In genomic region chr18:12686100-12686499, GRCh38 we compare ENCODE assay signal across 13 cellular contexts. TPM values are rescaled to one million over a fixed set of nuclear protein-coding genes. Genes with fewer than 3 reads are reported as not detected.
DNase-seq lines count a peak whose midpoint lies in the region; ATAC-seq, FAIRE-seq and TF ChIP-seq lines count a peak whose summit lies in the region.
"Had no signal": no experiment of that assay in that cellular context is flagged by ENCODE, and none has a peak within 500 bp of the region (broad histone marks: within the 10 kb centered on the region; RNA-seq: fewer than 3 reads in every experiment).

No MANE protein-coding gene starts in this region.

- H3K36me3 Mint-ChIP-seq in CD4-positive, alpha-beta memory T cell = peaks cover 0 to 8% of the 10 kb centered on the region in 2 donors
- H3K36me3 Mint-ChIP-seq: T-cell had no signal

- H3K4me3 Mint-ChIP-seq in CD4-positive, alpha-beta memory T cell = no peak overlapping the region
- H3K4me3 Mint-ChIP-seq: T-cell had no signal

- no peak for TF ChIP-seq POLR2A in endothelial cell of umbilical vein (IDR thresholded peaks at IDR 0.05; ENCODE audit: low read depth, low read length)

- no peak for ATAC-seq in HG03045 (IDR thresholded peaks at IDR 0.05; ENCODE audit: unreplicated experiment)
- ATAC-seq in HG03442 (IDR thresholded peaks at IDR 0.05; ENCODE audit: unreplicated experiment) = no peak
- ATAC-seq in HG02938 (IDR thresholded peaks at IDR 0.05; ENCODE audit: unreplicated experiment) = no peak
- ATAC-seq: T-cell had no signal

- H3K36me3 ChIP-seq in A673 (ENCODE audit: insufficient read depth, low read length, poor library complexity, severe bottlenecking) (no peaks in the 10 kb centered on the region), endothelial cell of umbilical vein (ENCODE audit: control insufficient read depth in 2 of 2, extremely low read depth in 1 of 2, insufficient read depth in 2 of 2, low read length in 2 of 2) (peaks cover 0 to 3% of the 10 kb centered on the region in 2 experiments)
- H3K36me3 ChIP-seq in CD4-positive, alpha-beta memory T cell (ENCODE audit: insufficient read depth, low read length) = no peaks in the 10 kb centered on the region

- no peak overlapping the region for H3K9ac ChIP-seq in endothelial cell of umbilical vein (replicated peaks; ENCODE audit: extremely low read depth, insufficient read depth, low read length)

- DNase-seq in A673 (ENCODE audit: low spot score) (peak; percentile 49), NCI-H82 treated with DMSO at 0.1 percent for 48 hours (lab: John Stamatoyannopoulos, UW; ENCODE audit: unreplicated experiment) (peak; percentile 21), endothelial cell of umbilical vein (ENCODE audit: low read depth, low spot score) (peak; percentile 38)
- DNase-seq in CD4-positive, alpha-beta memory T cell = no peak
- DNase-seq: DMS79 treated with DMSO at 0.1 percent for 48 hours, NCI-H1092, right lobe of liver, T-cell had no signal

- POLR2A ChIA-PET in A673 (lab: Charles Lee; ENCODE audit: low non-redundant PET) (no interaction called here), endothelial cell of umbilical vein (lab: Charles Lee) (no interaction called here)
- POLR2A ChIA-PET in CD4-positive, alpha-beta memory T cell (lab: Charles Lee; ENCODE audit: partially characterized antibody) = no interaction called here

- H3K9me3 ChIP-seq in A673 (ENCODE audit: low read depth, low read length, poor library complexity, severe bottlenecking) = no peaks in the 10 kb centered on the region
- H3K9me3 ChIP-seq in endothelial cell of umbilical vein (replicated peaks; ENCODE audit: control insufficient read depth, insufficient read depth, low read length) = no peaks in the 10 kb centered on the region
- H3K9me3 ChIP-seq in CD4-positive, alpha-beta memory T cell (ENCODE audit: control insufficient read depth in 1 of 2, low read length in 2 of 2) = no peaks in the 10 kb centered on the region
- H3K9me3 ChIP-seq: right lobe of liver had no signal

- H3K27ac ChIP-seq in A673 (ENCODE audit: low read depth, low read length, poor library complexity, severe bottlenecking) (no peak overlapping the region), endothelial cell of umbilical vein (ENCODE audit: insufficient read depth, low read depth, low read length) (no peak overlapping the region)
- H3K27ac ChIP-seq in CD4-positive, alpha-beta memory T cell (ENCODE audit: low read depth, low read length) = no peak overlapping the region
- H3K27ac ChIP-seq: right lobe of liver had no signal

- H3K79me2 ChIP-seq in endothelial cell of umbilical vein (ENCODE audit: control insufficient read depth, insufficient read depth, low read length) = no peaks in the 10 kb centered on the region

- no peaks in the 10 kb centered on the region for H3K9me1 ChIP-seq in endothelial cell of umbilical vein (replicated peaks; ENCODE audit: control insufficient read depth, extremely low read depth, insufficient read depth, low read length)

- H3K4me1 Mint-ChIP-seq in CD4-positive, alpha-beta memory T cell = peaks cover 0 to 1% (median 0%) of the 10 kb centered on the region in 4 donors
- H3K4me1 Mint-ChIP-seq: T-cell had no signal

- H3K4me3 ChIP-seq in A673 (ENCODE audit: low read depth, low read length, poor library complexity, severe bottlenecking) (no peak overlapping the region), endothelial cell of umbilical vein (replicated peaks in 1 of 3; ENCODE audit: insufficient read depth in 1 of 3, low read depth in 1 of 3, low read length in 3 of 3) (no peak overlapping the region)
- H3K4me3 ChIP-seq in CD4-positive, alpha-beta memory T cell (ENCODE audit: low read length in 2 of 2) = no peak overlapping the region
- H3K4me3 ChIP-seq: lung, right lobe of liver had no signal

- H4K20me1 ChIP-seq in endothelial cell of umbilical vein (replicated peaks; ENCODE audit: control insufficient read depth, extremely low read depth, insufficient read depth, low read length) = no peaks in the 10 kb centered on the region

- FAIRE-seq in endothelial cell of umbilical vein (lab: Jason Lieb, UNC) = no peak

- H3K27me3 Mint-ChIP-seq in CD4-positive, alpha-beta memory T cell = no peaks in the 10 kb centered on the region
- H3K27me3 Mint-ChIP-seq: T-cell had no signal

- H3K27ac Mint-ChIP-seq in CD4-positive, alpha-beta memory T cell = no peak overlapping the region
- H3K27ac Mint-ChIP-seq: T-cell had no signal

- no peaks in the 10 kb centered on the region for H3K27me3 ChIP-seq in A673 (replicated peaks; ENCODE audit: insufficient read depth, low read depth, low read length, poor library complexity)
- H3K27me3 ChIP-seq in endothelial cell of umbilical vein (ENCODE audit: control insufficient read depth in 2 of 2, insufficient read depth in 2 of 2, low read length in 2 of 2) = no peaks in the 10 kb centered on the region
- no peaks in the 10 kb centered on the region for H3K27me3 ChIP-seq in CD4-positive, alpha-beta memory T cell (ENCODE audit: insufficient read depth, low read length)
- H3K27me3 ChIP-seq: right lobe of liver had no signal

- CTCF ChIA-PET in A673 (lab: Charles Lee) = no interaction called here
- CTCF ChIA-PET in endothelial cell of umbilical vein (lab: Charles Lee) = interaction anchor here (0.9 to 1.2 kb wide), 4 partner anchors 10 to 474 kb away, joined by 3 to 4 read pairs (median 3); partner anchors contain the start of genes CEP76 and PSMG2
- CTCF ChIA-PET in CD4-positive, alpha-beta memory T cell (lab: Charles Lee; ENCODE audit: partially characterized antibody) = interaction anchor here (0.5 to 0.7 kb wide), 2 partner anchors 19 to 294 kb away, joined by 3 read pairs; no protein-coding TSS in a partner anchor

- dilution Hi-C loops in endothelial cell of umbilical vein (cut with MboI; ENCODE audit: extremely low pct_ligation_motif_present, low sequenced_read_pairs) = no loop called here

- no peaks in the 10 kb centered on the region for H3K9me3 Mint-ChIP-seq in CD4-positive, alpha-beta memory T cell
- H3K9me3 Mint-ChIP-seq: T-cell had no signal

- no TSS peak for BruUV-seq in A673 (replicated peaks; lab: Mats Ljungman, UMichigan)
- no TSS peak for BruUV-seq in endothelial cell of umbilical vein (replicated peaks; lab: Mats Ljungman, UMichigan)

- intact Hi-C loops in A673 (cut with micrococcal nuclease; ENCODE audit: unreplicated experiment) = no loop called here
- intact Hi-C loops in endothelial cell of umbilical vein (cut with micrococcal nuclease) = no loop called here
- intact Hi-C loops in CD4-positive, alpha-beta memory T cell (cut with micrococcal nuclease) = no loop called here

- TF ChIP-seq CTCF in A673 (conservative IDR thresholded peaks at IDR 0.05; ENCODE audit: low read depth, low read length) (peak; percentile 39), GM12873 (IDR thresholded peaks at IDR 0.05; ENCODE audit: insufficient read depth, low read depth, low read length, missing control alignments) (peak; percentile 4), endothelial cell of umbilical vein (IDR thresholded peaks at IDR 0.05; ENCODE audit: extremely low read depth in 1 of 2, insufficient read depth in 1 of 2, low read depth in 1 of 2, low read length in 2 of 2) (no peak)

- H3K4me2 ChIP-seq in endothelial cell of umbilical vein (ENCODE audit: insufficient read depth, low read length) = no peak overlapping the region

- H2AFZ ChIP-seq in endothelial cell of umbilical vein (ENCODE audit: low read depth, low read length) = no peak overlapping the region

- H3K4me1 ChIP-seq in A673 (ENCODE audit: insufficient read depth, low read length, poor library complexity, severe bottlenecking) (no peaks in the 10 kb centered on the region), endothelial cell of umbilical vein (ENCODE audit: control insufficient read depth, extremely low read depth, insufficient read depth, low read length) (peaks cover 3% of the 10 kb centered on the region)
- no peaks in the 10 kb centered on the region for H3K4me1 ChIP-seq in CD4-positive, alpha-beta memory T cell (ENCODE audit: insufficient read depth, low read length)
- H3K4me1 ChIP-seq: right lobe of liver had no signal

RNA-seq across cellular contexts. Expression of gene CEP76, which starts 16.4 kb away (rescaled TPM):
- total RNA-seq in A673 (2021) (20.5 and 22.3 TPM in 2 replicates), endothelial cell of umbilical vein (8.6 and 8.8 TPM in 2 replicates)
- polyA plus RNA-seq in endothelial cell of umbilical vein = 4.7 and 5.8 TPM in 2 replicates
- 7.8 and 8.5 TPM in 2 replicates for polyA plus RNA-seq in endothelial cell of umbilical vein (2011; cell fraction: cytosol; rRNA removed)
- 13.1 TPM in 2 replicates for polyA plus RNA-seq in endothelial cell of umbilical vein (2011; cell fraction: nucleus; rRNA removed)
- 4.7 and 6.9 TPM in 2 replicates for polyA plus RNA-seq in endothelial cell of umbilical vein (2012)
- 7.5 and 15.1 TPM in 2 replicates for polyA minus RNA-seq in endothelial cell of umbilical vein
- polyA minus RNA-seq in endothelial cell of umbilical vein (2011; cell fraction: cytosol; rRNA and poly(A)+ RNA removed) = 7.1 TPM
- polyA minus RNA-seq in endothelial cell of umbilical vein (2011; cell fraction: nucleus; rRNA and poly(A)+ RNA removed) = 5.2 and 10.0 TPM in 2 replicates
- total RNA-seq in CD4-positive, alpha-beta memory T cell = 10 to 100 TPM in 1 of 2 experiments, 1 to 10 TPM in 1; 9.9 to 13.1 TPM
- 1 to 10 TPM; 3.6 to 7.8 TPM for polyA plus RNA-seq in CD4-positive, alpha-beta memory T cell

RNA-seq across cellular contexts. Expression of gene PSMG2, which starts 16.7 kb away (rescaled TPM):
- total RNA-seq in A673 (2021) = 74.0 and 74.4 TPM in 2 replicates
- 71.0 and 72.3 TPM in 2 replicates for total RNA-seq in endothelial cell of umbilical vein
- 36.1 and 42.0 TPM in 2 replicates for polyA plus RNA-seq in endothelial cell of umbilical vein
- polyA plus RNA-seq in endothelial cell of umbilical vein (2011; cell fraction: cytosol; rRNA removed) = 50.5 TPM in 2 replicates
- 37.4 and 38.4 TPM in 2 replicates for polyA plus RNA-seq in endothelial cell of umbilical vein (2011; cell fraction: nucleus; rRNA removed)
- 52.5 and 71.1 TPM in 2 replicates for polyA plus RNA-seq in endothelial cell of umbilical vein (2012)
- 46.7 and 61.5 TPM in 2 replicates for polyA minus RNA-seq in endothelial cell of umbilical vein
- polyA minus RNA-seq in endothelial cell of umbilical vein (2011; cell fraction: cytosol; rRNA and poly(A)+ RNA removed) = 58.3 TPM
- polyA minus RNA-seq in endothelial cell of umbilical vein (2011; cell fraction: nucleus; rRNA and poly(A)+ RNA removed) = 19.3 and 20.9 TPM in 2 replicates
- 10 to 100 TPM; 59.7 to 62.0 TPM for total RNA-seq in CD4-positive, alpha-beta memory T cell
- polyA plus RNA-seq in CD4-positive, alpha-beta memory T cell = 100 to 1,000 TPM; 119 to 139 TPM

RNA-seq across cellular contexts. Expression of gene SPIRE1, which starts 28.2 kb away (rescaled TPM):
- 18.1 and 18.4 TPM in 2 replicates for total RNA-seq in A673 (2021)
- total RNA-seq in endothelial cell of umbilical vein = 44.0 and 44.8 TPM in 2 replicates
- 10.2 and 13.1 TPM in 2 replicates for polyA plus RNA-seq in endothelial cell of umbilical vein
- polyA plus RNA-seq in endothelial cell of umbilical vein (2011; cell fraction: cytosol; rRNA removed) = 12.4 and 14.1 TPM in 2 replicates
- polyA plus RNA-seq in endothelial cell of umbilical vein (2011; cell fraction: nucleus; rRNA removed) = 42.2 and 51.2 TPM in 2 replicates
- polyA plus RNA-seq in endothelial cell of umbilical vein (2012) = 26.0 and 41.7 TPM in 2 replicates
- 28.7 and 32.5 TPM in 2 replicates for polyA minus RNA-seq in endothelial cell of umbilical vein
- 20.0 TPM for polyA minus RNA-seq in endothelial cell of umbilical vein (2011; cell fraction: cytosol; rRNA and poly(A)+ RNA removed)
- 26.8 and 41.9 TPM in 2 replicates for polyA minus RNA-seq in endothelial cell of umbilical vein (2011; cell fraction: nucleus; rRNA and poly(A)+ RNA removed)
- 1 to 10 TPM; 1.7 to 1.8 TPM for total RNA-seq in CD4-positive, alpha-beta memory T cell
- 1 to 10 TPM in 1 of 2 donors, not detected in 1; 3.0 TPM for polyA plus RNA-seq in CD4-positive, alpha-beta memory T cell

Comparison
In these comparisons a context has a peak if more than half of its experiments do, and no peak if none do; other contexts are left out.
1. DNase-seq: peak in A673 (single experiment), NCI-H82 treated with DMSO at 0.1 percent for 48 hours (single experiment) and endothelial cell of umbilical vein (single experiment); none in CD4-positive, alpha-beta memory T cell (0 of 5).
2. CTCF ChIP-seq: peak in A673 (single experiment) and GM12873 (single experiment); none in endothelial cell of umbilical vein (0 of 2).